In genomic region chr3:139433089-139433488, GRCh38 we compare ENCODE assay signal across 33 cellular contexts. TPM values are rescaled to one million over a fixed set of nuclear protein-coding genes. Genes with fewer than 3 reads are reported as not detected.
"Had no signal": no experiment of that assay in that cellular context is flagged by ENCODE, and none has a peak within 500 bp of the region (broad histone marks: within the 10 kb centered on the region; RNA-seq: fewer than 3 reads in every experiment).

No MANE protein-coding gene starts in this region.

- H3K36me3 Mint-ChIP-seq: stimulated activated effector memory CD8-positive, alpha-beta T cell treated with anti-CD3 and anti-CD28 coated beads, Interleukin-12 subunit alpha, Interleukin-12 subunit beta, amount 100 ng/mL, for 72 hours had no signal

- ATAC-seq: stimulated activated effector memory CD8-positive, alpha-beta T cell treated with anti-CD3 and anti-CD28 coated beads, Interleukin-12 subunit alpha, Interleukin-12 subunit beta, amount 100 ng/mL, for 72 hours; stimulated activated memory B cell treated with anti-CD40 and anti-IgM and Interleukin-4, amounts not matched to agents 10 μg/mL and 1 μg/mL and 100 μg/mL, for 72 hours; stimulated activated naive B cell treated with anti-CD40 and anti-IgM and Interleukin-4, amounts not matched to agents 10 μg/mL and 1 μg/mL and 100 μg/mL, for 72 hours; stimulated activated naive CD8-positive, alpha-beta T cell treated with anti-CD3 and anti-CD28 coated beads, Interleukin-15, amount 100 ng/mL, for 72 hours; stimulated activated naive CD8-positive, alpha-beta T cell treated with anti-CD3 and anti-CD28 coated beads, Interleukin-15, Interleukin-2, amounts not matched to agents 100 U/mL and 50 U/mL, for 24 hours; upper lobe of right lung had no signal

- DNase-seq: stimulated activated CD4-positive, alpha-beta T cell treated with anti-CD3 and anti-CD28 coated beads, Interleukin-2, amount 100 ng/mL, for 48 hours; stimulated activated CD4-positive, alpha-beta T cell treated with anti-CD3 and anti-CD28 coated beads, Interleukin-4, amount 100 ng/mL, for 1 hour; stimulated activated CD4-positive, alpha-beta T cell treated with anti-CD3 and anti-CD28 coated beads, Interleukin-4, amount 100 ng/mL, for 24 hours; stimulated activated CD4-positive, alpha-beta T cell treated with anti-CD3 and anti-CD28 coated beads, Interleukin-4, amount 100 ng/mL, for 4 hours; stimulated activated CD8-positive, alpha-beta memory T cell treated with anti-CD3 and anti-CD28 coated beads, Interleukin-4, amount 100 ng/mL, for 48 hours; stimulated activated naive B cell treated with anti-CD40 and anti-IgM and Interleukin-4, amounts not matched to agents 10 μg/mL and 1 μg/mL and 100 μg/mL, for 72 hours; stimulated activated naive CD4-positive, alpha-beta T cell; stimulated activated naive CD4-positive, alpha-beta T cell treated with Interleukin-2 at 50 U/mL for 16 hours; stimulated activated naive CD8-positive, alpha-beta T cell treated with anti-CD3 and anti-CD28 coated beads, Interleukin-15, amount 100 ng/mL, for 72 hours; stimulated activated naive CD8-positive, alpha-beta T cell treated with anti-CD3 and anti-CD28 coated beads, Interleukin-15, Interleukin-2, amounts not matched to agents 100 U/mL and 50 U/mL, for 24 hours; stomach; substantia nigra; testis; thyroid gland; tibial artery; transverse colon; trophoblast cell; upper lobe of left lung; upper lobe of right lung; uterus had no signal

- H3K9me3 Mint-ChIP-seq: stimulated activated effector memory CD8-positive, alpha-beta T cell treated with anti-CD3 and anti-CD28 coated beads, Interleukin-12 subunit alpha, Interleukin-12 subunit beta, amount 100 ng/mL, for 72 hours; stimulated activated memory B cell treated with anti-CD40 and anti-IgM and Interleukin-4, amounts not matched to agents 10 μg/mL and 1 μg/mL and 100 μg/mL, for 72 hours; stimulated activated naive B cell treated with anti-CD40 and anti-IgM and Interleukin-4, amounts not matched to agents 10 μg/mL and 1 μg/mL and 100 μg/mL, for 72 hours; stimulated activated naive CD8-positive, alpha-beta T cell treated with anti-CD3 and anti-CD28 coated beads, Interleukin-15, amount 100 ng/mL, for 72 hours; stimulated activated naive CD8-positive, alpha-beta T cell treated with anti-CD3 and anti-CD28 coated beads, Interleukin-15, Interleukin-2, amounts not matched to agents 100 ng/mL and 50 ng/mL, for 24 hours had no signal

- H3K27ac Mint-ChIP-seq: stimulated activated effector memory CD8-positive, alpha-beta T cell treated with anti-CD3 and anti-CD28 coated beads, Interleukin-12 subunit alpha, Interleukin-12 subunit beta, amount 100 ng/mL, for 72 hours; stimulated activated memory B cell treated with anti-CD40 and anti-IgM and Interleukin-4, amounts not matched to agents 10 μg/mL and 1 μg/mL and 100 μg/mL, for 72 hours; stimulated activated naive CD8-positive, alpha-beta T cell treated with anti-CD3 and anti-CD28 coated beads, Interleukin-15, amount 100 ng/mL, for 72 hours; stimulated activated naive CD8-positive, alpha-beta T cell treated with anti-CD3 and anti-CD28 coated beads, Interleukin-15, Interleukin-2, amounts not matched to agents 100 ng/mL and 50 ng/mL, for 24 hours; type B pancreatic cell had no signal

- H3K4me3 Mint-ChIP-seq: stimulated activated effector memory CD8-positive, alpha-beta T cell treated with anti-CD3 and anti-CD28 coated beads, Interleukin-12 subunit alpha, Interleukin-12 subunit beta, amount 100 ng/mL, for 72 hours; stimulated activated memory B cell treated with anti-CD40 and anti-IgM and Interleukin-4, amounts not matched to agents 10 μg/mL and 1 μg/mL and 100 μg/mL, for 72 hours; stimulated activated naive B cell treated with anti-CD40 and anti-IgM and Interleukin-4, amounts not matched to agents 10 μg/mL and 1 μg/mL and 100 μg/mL, for 72 hours; stimulated activated naive CD8-positive, alpha-beta T cell treated with anti-CD3 and anti-CD28 coated beads, Interleukin-15, amount 100 ng/mL, for 72 hours; stimulated activated naive CD8-positive, alpha-beta T cell treated with anti-CD3 and anti-CD28 coated beads, Interleukin-15, Interleukin-2, amounts not matched to agents 100 ng/mL and 50 ng/mL, for 24 hours; type B pancreatic cell had no signal

- H3K4me3 ChIP-seq: stomach, suprapubic skin, testis, thoracic aorta, thyroid gland, tibial artery, tibial nerve, transverse colon, upper lobe of left lung, upper lobe of right lung, uterus, vagina had no signal

- H3K27me3 ChIP-seq: stomach, suprapubic skin, testis, thyroid gland, tibial artery, tibial nerve, transverse colon, upper lobe of left lung, upper lobe of right lung, uterus, vagina had no signal

- H3K27me3 Mint-ChIP-seq: stimulated activated memory B cell treated with anti-CD40 and anti-IgM and Interleukin-4, amounts not matched to agents 10 μg/mL and 1 μg/mL and 100 μg/mL, for 72 hours; stimulated activated naive B cell treated with anti-CD40 and anti-IgM and Interleukin-4, amounts not matched to agents 10 μg/mL and 1 μg/mL and 100 μg/mL, for 72 hours; stimulated activated naive CD8-positive, alpha-beta T cell treated with anti-CD3 and anti-CD28 coated beads, Interleukin-15, amount 100 ng/mL, for 72 hours; stimulated activated naive CD8-positive, alpha-beta T cell treated with anti-CD3 and anti-CD28 coated beads, Interleukin-15, Interleukin-2, amounts not matched to agents 100 ng/mL and 50 ng/mL, for 24 hours; type B pancreatic cell had no signal

- H3K4me1 ChIP-seq: testis, thyroid gland, tibial artery, transverse colon, uterus had no signal

- H3K36me3 ChIP-seq: stomach, suprapubic skin, thoracic aorta, thyroid gland, tibial artery, tibial nerve, transverse colon, upper lobe of left lung, upper lobe of right lung, uterus, vagina had no signal

- H3K4me1 Mint-ChIP-seq: stimulated activated effector memory CD8-positive, alpha-beta T cell treated with anti-CD3 and anti-CD28 coated beads, Interleukin-12 subunit alpha, Interleukin-12 subunit beta, amount 100 ng/mL, for 72 hours; stimulated activated memory B cell treated with anti-CD40 and anti-IgM and Interleukin-4, amounts not matched to agents 10 μg/mL and 1 μg/mL and 100 μg/mL, for 72 hours; stimulated activated naive B cell treated with anti-CD40 and anti-IgM and Interleukin-4, amounts not matched to agents 10 μg/mL and 1 μg/mL and 100 μg/mL, for 72 hours; stimulated activated naive CD8-positive, alpha-beta T cell treated with anti-CD3 and anti-CD28 coated beads, Interleukin-15, amount 100 ng/mL, for 72 hours had no signal

- FAIRE-seq: urothelium cell line had no signal

- H3K27ac ChIP-seq: stomach, suprapubic skin, testis, thoracic aorta, thyroid gland, tibial artery, tibial nerve, transverse colon, upper lobe of left lung, upper lobe of right lung, uterus, vagina had no signal

- H3K9me3 ChIP-seq: stomach, suprapubic skin, testis, thoracic aorta, thyroid gland, tibial artery, tibial nerve, transverse colon, upper lobe of left lung, upper lobe of right lung, uterus, vagina had no signal

RNA-seq across cellular contexts. Expression of gene RBP2, which starts 43.2 kb away (rescaled TPM):
- total RNA-seq: subcutaneous adipose tissue, suprapubic skin, temporal lobe, testis, thoracic aorta, thyroid gland, tibial nerve, ureter, urinary bladder, uterus, vagina had no signal
- polyA plus RNA-seq: urinary bladder had no signal
